ENCODE assay signal across 8 cellular contexts in the genomic region with DNA sequence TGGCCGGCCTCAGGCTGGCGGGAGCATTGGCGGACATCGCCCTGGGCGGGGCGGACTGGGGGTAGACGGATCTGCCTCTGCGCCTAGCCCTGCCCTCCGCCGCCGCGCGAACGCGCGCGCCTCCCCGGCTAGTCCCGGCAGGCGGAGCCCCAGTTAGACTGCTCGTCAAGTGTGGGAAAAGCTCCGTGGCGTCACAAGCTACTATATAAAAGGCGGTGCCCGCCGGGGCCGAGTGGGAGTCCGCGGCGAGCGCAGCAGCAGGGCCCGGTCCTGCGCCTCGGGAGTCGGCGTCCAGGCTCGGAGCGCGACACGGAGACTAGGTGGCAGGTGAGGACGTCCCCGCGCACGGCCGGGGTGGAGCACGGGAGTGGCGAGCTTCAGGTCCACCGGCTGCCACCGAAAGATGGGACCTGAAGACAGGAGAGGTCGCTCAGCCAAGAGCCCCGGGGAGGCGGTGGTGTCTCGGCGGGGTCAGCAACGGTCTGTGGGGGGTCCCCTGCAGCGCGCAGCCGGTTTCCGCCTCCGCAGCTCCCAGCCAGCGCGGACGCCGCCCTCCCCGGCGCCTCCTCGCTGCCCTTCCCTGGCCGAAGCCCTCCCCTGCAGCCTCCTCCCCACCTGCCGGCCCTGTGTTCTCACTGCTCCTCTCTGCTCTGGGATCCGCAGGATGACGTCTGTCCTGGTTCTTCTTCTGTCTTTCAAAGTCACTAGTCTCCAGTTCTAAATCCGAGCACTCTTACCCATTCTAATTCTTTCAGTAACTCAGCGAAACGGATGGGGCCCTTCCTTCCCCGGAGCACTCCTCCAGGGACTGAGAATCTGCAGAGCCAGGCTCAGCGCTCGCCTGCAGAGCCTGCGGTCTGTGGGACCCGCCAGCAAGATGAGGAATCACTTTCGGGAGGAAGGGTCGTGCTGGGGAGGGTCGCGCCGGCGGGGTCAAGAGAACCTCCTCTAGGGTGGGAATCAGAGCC. TPM values are rescaled to one million over a fixed set of nuclear protein-coding genes. Genes with fewer than 3 reads are reported as not detected.
DNase-seq lines count a peak whose midpoint lies in the region; ATAC-seq, FAIRE-seq and TF ChIP-seq lines count a peak whose summit lies in the region.

No MANE protein-coding gene starts in this region.

- H3K9me3 ChIP-seq in A673 (ENCODE audit: low read depth, low read length, poor library complexity, severe bottlenecking) (peaks cover 4% of the 10 kb centered on the region), keratinocyte (ENCODE audit: control insufficient read depth, low read depth, low read length) (no peaks in the 10 kb centered on the region)

- H3K4me1 ChIP-seq in A673 (ENCODE audit: insufficient read depth, low read length, poor library complexity, severe bottlenecking) (no peaks in the 10 kb centered on the region), keratinocyte (ENCODE audit: control insufficient read depth, extremely low read depth, insufficient read depth, low read length) (peaks cover 9% of the 10 kb centered on the region)

- H3K9me1 ChIP-seq in keratinocyte (ENCODE audit: control insufficient read depth, extremely low read depth, insufficient read depth, low read length): no peaks in the 10 kb centered on the region

- dilution Hi-C loops in keratinocyte (cut with MboI; ENCODE audit: extremely low pct_ligation_motif_present, low sequenced_read_pairs): no loop called here

- peak overlapping the region; percentile 86 for H3K4me2 ChIP-seq in keratinocyte (ENCODE audit: control insufficient read depth, extremely low read depth, insufficient read depth, low read depth, low read length)

- no peaks in the 10 kb centered on the region for H4K20me1 ChIP-seq in keratinocyte (ENCODE audit: control insufficient read depth, extremely low read depth, insufficient read depth, low read length)

- FAIRE-seq in keratinocyte (lab: Jason Lieb, UNC): no peak

- peaks cover 1% of the 10 kb centered on the region for H3K79me2 ChIP-seq in keratinocyte (ENCODE audit: control insufficient read depth, insufficient read depth, low read length)

- DNase-seq in A673 (ENCODE audit: low spot score): peak; percentile 79
- DNase-seq in NCI-H2196 (lab: John Stamatoyannopoulos, UW; ENCODE audit: unreplicated experiment): peak; percentile 90
- DNase-seq in central memory CD4-positive, alpha-beta T cell: peak; percentile 86
- peak; percentile 36 for DNase-seq in keratinocyte (ENCODE audit: low read depth, low spot score)
- DNase-seq in stimulated activated CD4-positive, alpha-beta T cell treated with anti-CD3 and anti-CD28 coated beads, Interleukin-12 subunit alpha, Interleukin-12 subunit beta, amount 100 ng/mL, for 48 hours (ENCODE audit: low read depth in 2 of 3, low spot score in 1 of 3): peak; percentile 81 to 89 (median 86)

- POLR2A ChIA-PET in A673 (lab: Charles Lee; ENCODE audit: low non-redundant PET): no interaction called here

- intact Hi-C loops in A673 (cut with micrococcal nuclease; ENCODE audit: unreplicated experiment): no loop called here

- H3K27ac ChIP-seq in A673 (ENCODE audit: low read depth, low read length, poor library complexity, severe bottlenecking): no peak overlapping the region
- H3K27ac ChIP-seq in keratinocyte (ENCODE audit: control insufficient read depth, insufficient read depth, low read length): no peak overlapping the region

- CTCF ChIA-PET in A673 (lab: Charles Lee): interaction anchor here (0.6 kb wide), 1 partner anchor 187 kb away, joined by 6 read pairs; no protein-coding TSS in a partner anchor

- TF ChIP-seq CTCF in A673 (conservative IDR thresholded peaks at IDR 0.05; ENCODE audit: low read depth, low read length) (no peak), keratinocyte (optimal IDR thresholded peaks at IDR 0.05 in 1 of 3, IDR thresholded peaks at IDR 0.05 in 1 of 3, conservative IDR thresholded peaks at IDR 0.05 in 1 of 3; ENCODE audit: extremely low read depth in 1 of 3, insufficient read depth in 2 of 3, low read length in 3 of 3) (no peak)

- H3K36me3 ChIP-seq in A673 (ENCODE audit: insufficient read depth, low read length, poor library complexity, severe bottlenecking): no peaks in the 10 kb centered on the region
- H3K36me3 ChIP-seq in keratinocyte (ENCODE audit: control insufficient read depth in 2 of 2, extremely low read depth in 1 of 2, insufficient read depth in 2 of 2, low read length in 2 of 2): no peaks in the 10 kb centered on the region

- H3K4me3 ChIP-seq in A673 (ENCODE audit: low read depth, low read length, poor library complexity, severe bottlenecking) (peak overlapping the region; percentile 40), keratinocyte (ENCODE audit: control insufficient read depth in 2 of 3, extremely low read depth in 1 of 3, insufficient read depth in 2 of 3, low read depth in 1 of 3, low read length in 3 of 3) (peak overlapping the region; percentile 66 to 71 (median 67))

- ATAC-seq in GM18520 (IDR thresholded peaks at IDR 0.05; ENCODE audit: unreplicated experiment) (peak; percentile 52), HG03045 (IDR thresholded peaks at IDR 0.05; ENCODE audit: unreplicated experiment) (peak; percentile 80)
- peak; percentile 82 to 84 for ATAC-seq in activated CD4-positive, CD25-positive, alpha-beta regulatory T cell treated with anti-CD3 and anti-CD28 coated beads, Interleukin-2, amount 50 U/mL, for 24 hours

- H2AFZ ChIP-seq in keratinocyte (ENCODE audit: control insufficient read depth, low read length): peak overlapping the region; percentile 87

- BruUV-seq in A673 (replicated peaks; lab: Mats Ljungman, UMichigan): no TSS peak

- H3K27me3 ChIP-seq in A673 (replicated peaks; ENCODE audit: insufficient read depth, low read depth, low read length, poor library complexity) (no peaks in the 10 kb centered on the region), keratinocyte (ENCODE audit: control insufficient read depth, extremely low read depth, insufficient read depth, low read length) (peaks cover 7% of the 10 kb centered on the region)

- H3K9ac ChIP-seq in keratinocyte (ENCODE audit: control insufficient read depth, extremely low read depth, insufficient read depth, low read length): peak overlapping the region; percentile 65

RNA-seq across cellular contexts. Expression of gene RIPK1, which starts 4.3 kb away (rescaled TPM):
- total RNA-seq in A673 (2021): 11.4 and 15.0 TPM in 2 replicates
- 13.2 to 19.6 TPM (median 13.8 TPM) in 3 replicates for polyA plus RNA-seq in keratinocyte
- 19.5 TPM for polyA plus RNA-seq in keratinocyte (2011; ENCODE audit: low read depth)
- polyA plus RNA-seq in keratinocyte (2011; cell fraction: cytosol; rRNA removed): 11.7 and 14.0 TPM in 2 replicates
- 27.1 and 27.3 TPM in 2 replicates for polyA plus RNA-seq in keratinocyte (2011; cell fraction: nucleus; rRNA removed)
- 13.0 and 16.3 TPM in 2 replicates for polyA plus RNA-seq in keratinocyte (2012; ENCODE audit: low replicate concordance)
- polyA minus RNA-seq in keratinocyte: 10.9 to 15.4 TPM (median 12.8 TPM) in 3 replicates
- polyA minus RNA-seq in keratinocyte (2011; cell fraction: cytosol; rRNA and poly(A)+ RNA removed): 9.2 TPM
- polyA minus RNA-seq in keratinocyte (2011; cell fraction: nucleus; rRNA and poly(A)+ RNA removed): 11.9 and 23.2 TPM in 2 replicates

RNA-seq across cellular contexts. Expression of gene BPHL, which starts 54.5 kb away (rescaled TPM):
- 30.8 and 37.4 TPM in 2 replicates for total RNA-seq in A673 (2021)
- 17.5 to 21.9 TPM (median 21.8 TPM) in 3 replicates for polyA plus RNA-seq in keratinocyte
- 5.5 TPM for polyA plus RNA-seq in keratinocyte (2011; ENCODE audit: low read depth)
- polyA plus RNA-seq in keratinocyte (2011; cell fraction: cytosol; rRNA removed): 16.4 and 16.6 TPM in 2 replicates
- 19.8 and 21.9 TPM in 2 replicates for polyA plus RNA-seq in keratinocyte (2011; cell fraction: nucleus; rRNA removed)
- 11.2 and 12.7 TPM in 2 replicates for polyA plus RNA-seq in keratinocyte (2012; ENCODE audit: low replicate concordance)
- polyA minus RNA-seq in keratinocyte: 4.8 to 13.6 TPM (median 10.8 TPM) in 3 replicates
- polyA minus RNA-seq in keratinocyte (2011; cell fraction: cytosol; rRNA and poly(A)+ RNA removed): 9.0 TPM
- 4.0 and 6.4 TPM in 2 replicates for polyA minus RNA-seq in keratinocyte (2011; cell fraction: nucleus; rRNA and poly(A)+ RNA removed)

Comparison
In these comparisons a context has a peak if more than half of its experiments do, and no peak if none do; other contexts are left out.
1. DNase-seq: peak in every context shown above with its lines; median percentile 90 in NCI-H2196; 86 in central memory CD4-positive, alpha-beta T cell; 86 in stimulated activated CD4-positive, alpha-beta T cell treated with anti-CD3 and anti-CD28 coated beads, Interleukin-12 subunit alpha, Interleukin-12 subunit beta, amount 100 ng/mL, for 48 hours; 79 in A673; 36 in keratinocyte.